ENCODE assay signal across 13 cellular contexts in genomic region chr13:92821324-92821723, GRCh38.
A peak's percentile ranks its signal among the peaks of the same experiment; 100 is the strongest.
DNase-seq lines count a peak whose midpoint lies in the region; ATAC-seq and TF ChIP-seq lines count a peak whose summit lies in the region.
"Had no signal": no experiment of that assay in that cellular context is flagged by ENCODE, and none has a peak within 500 bp of the region (broad histone marks: within the 10 kb centered on the region; RNA-seq: fewer than 3 reads in every experiment).

No MANE protein-coding gene starts in this region.

- intact Hi-C loops in OCI-LY7 (cut with micrococcal nuclease; ENCODE audit: unreplicated experiment) = no loop called here

- H3K9me3 Mint-ChIP-seq in WTC11 = no peaks in the 10 kb centered on the region

- no peak overlapping the region for H3K27ac Mint-ChIP-seq in WTC11

- H3K4me1 ChIP-seq in OCI-LY7 (ENCODE audit: insufficient read depth, low read length, poor library complexity, severe bottlenecking) = no peaks in the 10 kb centered on the region

- H3K9me2 ChIP-seq in OCI-LY7 (ENCODE audit: insufficient read depth, low read length) = no peaks in the 10 kb centered on the region

- BruUV-seq in OCI-LY7 (replicated peaks; lab: Mats Ljungman, UMichigan) = no TSS peak

- ATAC-seq in WTC11 (peak; percentile 60), GM21576 (IDR thresholded peaks at IDR 0.05; ENCODE audit: unreplicated experiment) (no peak)

- H2AFZ ChIP-seq in OCI-LY7 (ENCODE audit: low read length) = no peak overlapping the region

- H3K4me3 ChIP-seq in OCI-LY7 (ENCODE audit: low read depth, low read length, poor library complexity, severe bottlenecking) = no peak overlapping the region
- H3K4me3 ChIP-seq: SJCRH30 had no signal

- H3K4me3 Mint-ChIP-seq in WTC11 = no peak overlapping the region

- DNase-seq in COLO668 (lab: John Stamatoyannopoulos, UW; ENCODE audit: unreplicated experiment) = peak; percentile 26
- peak; percentile 43 for DNase-seq in DMS53 treated with DMSO at 0.1 percent for 48 hours (lab: John Stamatoyannopoulos, UW; ENCODE audit: unreplicated experiment)
- DNase-seq in NCI-H2029 treated with DMSO at 0.1 percent for 48 hours (lab: John Stamatoyannopoulos, UW) = peak; percentile 59
- no peak for DNase-seq in WTC11 (ENCODE audit: low spot score)
- no peak for DNase-seq in MV-4-11 (lab: John Stamatoyannopoulos, UW)
- no peak for DNase-seq in OCI-LY7 (ENCODE audit: low spot score)
- DNase-seq: AML-193, Karpas-422, MM.1S, NCI-H1436 treated with DMSO at 0.1 percent for 48 hours, NCI-H526 treated with DMSO at 0.1 percent for 48 hours, SJCRH30 had no signal

- POLR2A ChIA-PET in WTC11 (lab: Charles Lee) (no interaction called here), OCI-LY7 (lab: Charles Lee) (no interaction called here)

- H3K4me2 ChIP-seq in OCI-LY7 (ENCODE audit: low read length) = no peak overlapping the region

- no peaks in the 10 kb centered on the region for H3K36me3 ChIP-seq in OCI-LY7 (ENCODE audit: insufficient read depth, low read length)
- H3K36me3 ChIP-seq: SJCRH30 had no signal

- no peak overlapping the region for H3K27ac ChIP-seq in OCI-LY7 (ENCODE audit: low read depth, low read length, poor library complexity, severe bottlenecking)
- H3K27ac ChIP-seq: SJCRH30 had no signal

- H3K27me3 Mint-ChIP-seq in WTC11 (ENCODE audit: low read depth) = no peaks in the 10 kb centered on the region

- peaks cover 21% of the 10 kb centered on the region for H3K4me1 Mint-ChIP-seq in WTC11

- no peaks in the 10 kb centered on the region for H3K9me3 ChIP-seq in OCI-LY7 (ENCODE audit: low read length)
- H3K9me3 ChIP-seq: SJCRH30 had no signal

- no peaks in the 10 kb centered on the region for H3K79me2 ChIP-seq in OCI-LY7 (ENCODE audit: insufficient read depth, low read depth, low read length)

- H4K20me1 ChIP-seq in OCI-LY7 (ENCODE audit: insufficient read depth, low read length) = no peaks in the 10 kb centered on the region

- no peaks in the 10 kb centered on the region for H3K36me3 Mint-ChIP-seq in WTC11

- TF ChIP-seq CTCF in WTC11 (IDR thresholded peaks at IDR 0.05) (no peak), OCI-LY7 (conservative IDR thresholded peaks at IDR 0.05; ENCODE audit: low read length) (no peak)

- CTCF ChIA-PET in WTC11 (lab: Charles Lee) (interaction anchor here (1.5 kb wide), 1 partner anchor 248 kb away, joined by 4 read pairs; no protein-coding TSS in a partner anchor), OCI-LY7 (lab: Charles Lee; ENCODE audit: unreplicated experiment) (no interaction called here)

TF ChIP-seq in WTC11, 78 proteins besides CTCF, POLR2A, EP300 and RAD21:
- no peak for TF ChIP-seq CDX4 (CRISPR knock-in tag; IDR thresholded peaks at IDR 0.05; ENCODE audit: borderline replicate concordance)
- no peak for TF ChIP-seq ZNF138 (CRISPR knock-in tag; conservative IDR thresholded peaks at IDR 0.05)
- TF ChIP-seq ZNF281 (CRISPR knock-in tag; IDR thresholded peaks at IDR 0.05) = no peak
- TF ChIP-seq MAX (CRISPR knock-in tag; IDR thresholded peaks at IDR 0.05) = no peak
- TF ChIP-seq ZNF317 (CRISPR knock-in tag; IDR thresholded peaks at IDR 0.05; ENCODE audit: borderline replicate concordance, low read depth) = peak; percentile 32; the same call in 1 of the 2 replicates
- no peak for TF ChIP-seq NR3C1 (CRISPR knock-in tag; conservative IDR thresholded peaks at IDR 0.05; ENCODE audit: low read depth)
- no peak for TF ChIP-seq ZNF396 (CRISPR knock-in tag; IDR thresholded peaks at IDR 0.05; ENCODE audit: borderline replicate concordance)

Comparison
In these comparisons a context has a peak if more than half of its experiments do, and no peak if none do; other contexts are left out.
1. DNase-seq: peak in COLO668 (single experiment), DMS53 treated with DMSO at 0.1 percent for 48 hours (single experiment) and NCI-H2029 treated with DMSO at 0.1 percent for 48 hours (single experiment); none in WTC11 (single experiment), MV-4-11 (single experiment) and OCI-LY7 (single experiment).